ENCODE assay signal across 22 cellular contexts in genomic region chr2:65518751-65519150, GRCh38.
DNase-seq lines count a peak whose midpoint lies in the region; ATAC-seq, FAIRE-seq and TF ChIP-seq lines count a peak whose summit lies in the region.
"Had no signal": no experiment of that assay in that cellular context is flagged by ENCODE, and none has a peak within 500 bp of the region (broad histone marks: within the 10 kb centered on the region; RNA-seq: fewer than 3 reads in every experiment).

No MANE protein-coding gene starts in this region.

- H2BK12ac ChIP-seq in H1 (ENCODE audit: low read depth, low read length) = no peak overlapping the region

- no peak overlapping the region for H2BK5ac ChIP-seq in H1 (ENCODE audit: low read depth, low read length)

- TF ChIP-seq RAD21 in SK-N-SH (IDR thresholded peaks at IDR 0.05; ENCODE audit: low read length) (no peak), H1 (IDR thresholded peaks at IDR 0.05 in 1 of 2, conservative IDR thresholded peaks at IDR 0.05 in 1 of 2; ENCODE audit: low read depth in 2 of 2, low read length in 2 of 2) (no peak)

- H4K5ac ChIP-seq in H1 (ENCODE audit: insufficient read length, low read depth, low read length) = no peak overlapping the region

- no peaks in the 10 kb centered on the region for H3K23me2 ChIP-seq in H1 (ENCODE audit: low read depth, low read length)

- H3K27me3 ChIP-seq in SK-N-SH (ENCODE audit: insufficient read depth) (no peaks in the 10 kb centered on the region), H1 (replicated peaks in 1 of 4; ENCODE audit: control insufficient read depth in 3 of 4, extremely low read depth in 1 of 4, insufficient read depth in 3 of 4, low read length in 3 of 4) (no peaks in the 10 kb centered on the region), testis (no peaks in the 10 kb centered on the region)

- H3F3A ChIP-seq in SK-N-SH (replicated peaks; ENCODE audit: insufficient read depth) = peaks cover 11% of the 10 kb centered on the region

- H2BK120ac ChIP-seq in H1 (replicated peaks; ENCODE audit: low read depth, low read length) = no peak overlapping the region

- H4K91ac ChIP-seq in H1 (replicated peaks; ENCODE audit: insufficient read length, low read length) = no peak overlapping the region

- H3K27ac Mint-ChIP-seq in endothelial cell (ENCODE audit: unreplicated experiment) = no peak overlapping the region
- H3K27ac Mint-ChIP-seq: CD4-positive, alpha-beta memory T cell; H9 had no signal

- H3K79me2 ChIP-seq in SK-N-SH (ENCODE audit: insufficient read depth) (no peaks in the 10 kb centered on the region), H1 (ENCODE audit: control insufficient read depth in 1 of 2, insufficient read depth in 2 of 2, low read length in 2 of 2) (no peaks in the 10 kb centered on the region)

- H3K36me3 ChIP-seq in SK-N-SH (replicated peaks in 1 of 2; ENCODE audit: control insufficient read depth in 1 of 2, insufficient read depth in 2 of 2, low read length in 1 of 2) (peaks cover 0 to 4% of the 10 kb centered on the region in 2 experiments), H1 (ENCODE audit: control insufficient read depth in 2 of 4, insufficient read depth in 4 of 4, low read length in 3 of 4) (no peaks in the 10 kb centered on the region), testis (ENCODE audit: low read depth, missing control alignments) (no peaks in the 10 kb centered on the region)

- peak; percentile 41; the same call in 2 of the 3 replicates for ATAC-seq in SK-N-SH treated with all-trans-retinoic acid at 6 μM for 48 hours
- ATAC-seq: A549, HCT116 had no signal

- POLR2A ChIA-PET in SK-N-SH (lab: Yijun Ruan, JAX) = no interaction called here
- POLR2A ChIA-PET in H1 (lab: Charles Lee; ENCODE audit: partially characterized antibody) = no interaction called here

- no peaks in the 10 kb centered on the region for H3K79me1 ChIP-seq in H1 (ENCODE audit: low read depth, low read length)

- H2BK15ac ChIP-seq in H1 (ENCODE audit: low read length) = no peak overlapping the region

- intact Hi-C loops in testis (cut with DNase I; ENCODE audit: low total_unique reads) = no loop called here

- FAIRE-seq in H1 (lab: Jason Lieb, UNC) = no peak
- FAIRE-seq: A549, GM12891, GM18507 had no signal

- no peaks in the 10 kb centered on the region for H3K27me3 Mint-ChIP-seq in endothelial cell (ENCODE audit: unreplicated experiment)

- CTCF ChIA-PET in SK-N-SH (lab: Yijun Ruan, JAX) = no interaction called here
- CTCF ChIA-PET in H1 (lab: Charles Lee; ENCODE audit: partially characterized antibody) = interaction anchor here (0.7 to 1.3 kb wide), 5 partner anchors 8 to 166 kb away, joined by 3 read pairs; no protein-coding TSS in a partner anchor

- H3K14ac ChIP-seq in H1 (ENCODE audit: insufficient read length) = no peak overlapping the region

- H3K9ac ChIP-seq in SK-N-SH = no peak overlapping the region
- no peak overlapping the region for H3K9ac ChIP-seq in H1 (replicated peaks in 1 of 4; ENCODE audit: extremely low read depth in 1 of 4, low read depth in 3 of 4, low read length in 3 of 4)
- H3K9ac ChIP-seq: GM23248 had no signal

- H3K9me3 Mint-ChIP-seq in endothelial cell (ENCODE audit: unreplicated experiment) = no peaks in the 10 kb centered on the region

- no peaks in the 10 kb centered on the region for H3K4me1 Mint-ChIP-seq in endothelial cell (ENCODE audit: unreplicated experiment)
- H3K4me1 Mint-ChIP-seq: CD4-positive, alpha-beta memory T cell; H9 had no signal

- no peaks in the 10 kb centered on the region for H3K9me2 ChIP-seq in SK-N-SH

- no peak overlapping the region for H4K8ac ChIP-seq in H1 (ENCODE audit: extremely low read depth, insufficient read depth, low read length)

- H2BK20ac ChIP-seq in H1 (ENCODE audit: low read length) = no peak overlapping the region

- H3K4me1 ChIP-seq in SK-N-SH (ENCODE audit: control insufficient read depth in 1 of 2, insufficient read depth in 2 of 2, low read depth in 1 of 2, low read length in 1 of 2) (no peaks in the 10 kb centered on the region), H1 (replicated peaks in 1 of 4; ENCODE audit: control insufficient read depth in 3 of 4, insufficient read depth in 4 of 4, low read length in 3 of 4) (no peaks in the 10 kb centered on the region), testis (no peaks in the 10 kb centered on the region)

- WGBS in SK-N-SH (ENCODE audit: low lambda C conversion rate) = 86% methylated on average over 1 of the region's 1 CpG
- WGBS in H1 (ENCODE audit: extremely low coverage in 1 of 2, insufficient coverage in 1 of 2, insufficient read length in 1 of 2, insufficient replicate concordance in 2 of 2, low coverage in 1 of 2, low lambda C conversion rate in 2 of 2, missing lambda C conversion rate in 1 of 2), 2 experiments = 100% methylated on average over 1 of the region's 1 CpG; no CpG with 5 or more reads in 1 of the 2 experiments
- 67 to 84% methylated on average over 1 of the region's 1 CpG for WGBS in testis, 2 donors

- H3K56ac ChIP-seq in H1 (replicated peaks; ENCODE audit: insufficient read length, low read depth, low read length) = no peak overlapping the region

- H3K9me3 ChIP-seq in SK-N-SH (no peaks in the 10 kb centered on the region), H1 (ENCODE audit: insufficient read depth in 2 of 2, low read depth in 1 of 2, low read length in 1 of 2) (no peaks in the 10 kb centered on the region), testis (no peaks in the 10 kb centered on the region)
- H3K9me3 ChIP-seq: A549 had no signal

- H2AFZ ChIP-seq in SK-N-SH (ENCODE audit: low read depth) = no peak overlapping the region
- no peak overlapping the region for H2AFZ ChIP-seq in H1 (ENCODE audit: low read length)
- H2AFZ ChIP-seq: GM23248 had no signal

- H3K4me3 ChIP-seq in SK-N-SH (ENCODE audit: low read depth in 2 of 2, low read length in 1 of 2) (no peak overlapping the region), H1 (ENCODE audit: extremely low read depth in 1 of 4, insufficient read depth in 2 of 4, low read depth in 3 of 4, low read length in 4 of 4) (no peak overlapping the region), fibroblast of the aortic adventitia (ENCODE audit: low read depth, low read length) (no peak overlapping the region), testis (no peak overlapping the region)
- H3K4me3 ChIP-seq: A549, GM23248 had no signal

- H3K4me3 Mint-ChIP-seq in endothelial cell (ENCODE audit: unreplicated experiment) = no peak overlapping the region
- H3K4me3 Mint-ChIP-seq: CD4-positive, alpha-beta memory T cell; H9 had no signal

- H4K20me1 ChIP-seq in SK-N-SH (ENCODE audit: insufficient read depth) = no peaks in the 10 kb centered on the region
- no peaks in the 10 kb centered on the region for H4K20me1 ChIP-seq in H1 (replicated peaks in 1 of 2; ENCODE audit: control insufficient read depth in 1 of 2, insufficient read depth in 2 of 2, low read length in 2 of 2)

- no peak overlapping the region for H3K27ac ChIP-seq in SK-N-SH (ENCODE audit: low read depth in 2 of 2, low read length in 1 of 2)
- H3K27ac ChIP-seq in H1 (ENCODE audit: low read depth, low read length) = no peak overlapping the region
- H3K27ac ChIP-seq in testis = no peak overlapping the region
- H3K27ac ChIP-seq: A549, GM23248 had no signal

- no peak overlapping the region for H3K18ac ChIP-seq in H1 (ENCODE audit: extremely low read depth, low read length)

- DNase-seq in SK-N-SH (no peak), H1 (ENCODE audit: low read depth in 1 of 2, low spot score in 2 of 2) (no peak), fibroblast of the aortic adventitia (ENCODE audit: low read depth) (peak; percentile 28), testis (no peak), endothelial cell (ENCODE audit: low spot score) (no peak)
- no peak for DNase-seq in activated naive CD4-positive, alpha-beta T cell treated with anti-CD3 and anti-CD28 coated beads, Interleukin-2, amount 50 U/mL, for 16 hours
- DNase-seq: 8988T; ACHN; C1 segment of cervical spinal cord; Calu3; CD4-positive, alpha-beta memory T cell; COR-L47; DMS79; EL; GDM1; GM23248; H9 had no signal

- H2AK5ac ChIP-seq in H1 (ENCODE audit: low read depth, low read length) = 0 out of 2 replicates have a peak overlapping the region, but pooled peaks have one; percentile 9

- H3K4me2 ChIP-seq in SK-N-SH (no peak overlapping the region), H1 (ENCODE audit: insufficient read depth in 1 of 2, low read depth in 2 of 2, low read length in 2 of 2) (no peak overlapping the region)
- H3K4me2 ChIP-seq: A549 had no signal

- H3K23ac ChIP-seq in H1 (ENCODE audit: insufficient read length) = no peak overlapping the region

- TF ChIP-seq CTCF in SK-N-SH (IDR thresholded peaks at IDR 0.05) = no peak
- TF ChIP-seq CTCF in H1 (IDR thresholded peaks at IDR 0.05; ENCODE audit: control extremely low read depth in 1 of 3, insufficient read depth in 1 of 3, low read depth in 1 of 3, low read length in 3 of 3) = no peak
- no peak for TF ChIP-seq CTCF in fibroblast of the aortic adventitia (IDR thresholded peaks at IDR 0.05; ENCODE audit: insufficient read depth, low read length)
- TF ChIP-seq CTCF in testis (IDR thresholded peaks at IDR 0.05) = no peak
- no peak for TF ChIP-seq CTCF in endothelial cell (IDR thresholded peaks at IDR 0.05; ENCODE audit: unreplicated experiment)

- no peaks in the 10 kb centered on the region for H3K36me3 Mint-ChIP-seq in endothelial cell (ENCODE audit: low read depth, unreplicated experiment)
- H3K36me3 Mint-ChIP-seq: CD4-positive, alpha-beta memory T cell had no signal

- TF ChIP-seq POLR2A in H1 (IDR thresholded peaks at IDR 0.05; ENCODE audit: control extremely low read depth in 1 of 2, low read depth in 2 of 2, low read length in 2 of 2) (no peak), testis (IDR thresholded peaks at IDR 0.05) (no peak)

- H3K4ac ChIP-seq in H1 (replicated peaks; ENCODE audit: insufficient read length, low read depth, low read length) = no peak overlapping the region

- TF ChIP-seq EP300 in SK-N-SH (IDR thresholded peaks at IDR 0.05; ENCODE audit: borderline replicate concordance in 1 of 2, low read depth in 1 of 2, low read length in 1 of 2) (no peak), H1 (IDR thresholded peaks at IDR 0.05; ENCODE audit: borderline replicate concordance in 1 of 2, low read depth in 2 of 2, low read length in 2 of 2) (no peak)

TF ChIP-seq in SK-N-SH, 30 proteins besides CTCF, POLR2A, EP300 and RAD21 (continues in another document):
- TF ChIP-seq TAF1 (IDR thresholded peaks at IDR 0.05; ENCODE audit: borderline replicate concordance, low read depth, low read length) = no peak

TF ChIP-seq in H1, 55 proteins besides CTCF, POLR2A, EP300 and RAD21 (continues in another document):
- TF ChIP-seq EGR1 (IDR thresholded peaks at IDR 0.05; ENCODE audit: borderline replicate concordance, low read depth, low read length) (no peak), CHD2 (IDR thresholded peaks at IDR 0.05; ENCODE audit: low read length) (no peak), CTBP2 (IDR thresholded peaks at IDR 0.05; ENCODE audit: borderline replicate concordance, insufficient read depth, insufficient read length, low read length) (no peak), JUN (IDR thresholded peaks at IDR 0.05; ENCODE audit: low read depth, low read length) (no peak), NRF1 (IDR thresholded peaks at IDR 0.05; ENCODE audit: low read depth, low read length) (no peak), TAF7 (optimal IDR thresholded peaks at IDR 0.05; ENCODE audit: borderline replicate concordance, low read depth, low read length) (no peak), ASH2L (IDR thresholded peaks at IDR 0.05; ENCODE audit: low read length) (no peak)
